2 cellular contexts compared by ENCODE assay signal in genomic region chr10:77711683-77712049, GRCh38.
TF ChIP-seq lines count a peak whose summit lies in the region.

No MANE protein-coding gene starts in this region.

TF ChIP-seq in HCT116, 20 proteins besides CTCF, POLR2A, EP300 and RAD21 (continued from another document):
- TF ChIP-seq REST (IDR thresholded peaks at IDR 0.05; ENCODE audit: low read depth) (no peak), CEBPB (IDR thresholded peaks at IDR 0.05; ENCODE audit: low read depth) (no peak), ATF3 (IDR thresholded peaks at IDR 0.05) (no peak), YY1 (IDR thresholded peaks at IDR 0.05; ENCODE audit: extremely low read depth, insufficient replicate concordance, low read depth, low read length) (no peak), JUND (IDR thresholded peaks at IDR 0.05) (no peak), TCF7L2 (IDR thresholded peaks at IDR 0.05; ENCODE audit: borderline replicate concordance, extremely low read depth, insufficient read depth, insufficient read length) (no peak), EZH2phosphoT487 (IDR thresholded peaks at IDR 0.05; ENCODE audit: borderline replicate concordance) (no peak), SIN3A (IDR thresholded peaks at IDR 0.05; ENCODE audit: low read depth) (no peak), ZNF274 (IDR thresholded peaks at IDR 0.05; ENCODE audit: low read depth, low read length) (no peak), ZBTB33 (IDR thresholded peaks at IDR 0.05; ENCODE audit: extremely low read depth, insufficient replicate concordance, low read length) (no peak), CBX3 (IDR thresholded peaks at IDR 0.05; ENCODE audit: low read depth) (no peak), FOSL1 (IDR thresholded peaks at IDR 0.05; ENCODE audit: low read depth) (no peak), ZFX (IDR thresholded peaks at IDR 0.05) (no peak)

TF ChIP-seq in SK-N-SH treated with all-trans-retinoic acid at 6 μM for 48 hours, 23 proteins besides CTCF, POLR2A, EP300 and RAD21 (continued from another document):
- TF ChIP-seq ZFP3 (CRISPR knock-in tag; IDR thresholded peaks at IDR 0.05) (no peak), ARNTL (CRISPR knock-in tag; IDR thresholded peaks at IDR 0.05; ENCODE audit: borderline replicate concordance, low read depth) (no peak)
TF ChIP-seq in SK-N-SH treated with all-trans-retinoic acid at 6 μM for 48 hours: peak in this region for 0.
